ENCODE assay signal across 1 cellular context in the genomic region with DNA sequence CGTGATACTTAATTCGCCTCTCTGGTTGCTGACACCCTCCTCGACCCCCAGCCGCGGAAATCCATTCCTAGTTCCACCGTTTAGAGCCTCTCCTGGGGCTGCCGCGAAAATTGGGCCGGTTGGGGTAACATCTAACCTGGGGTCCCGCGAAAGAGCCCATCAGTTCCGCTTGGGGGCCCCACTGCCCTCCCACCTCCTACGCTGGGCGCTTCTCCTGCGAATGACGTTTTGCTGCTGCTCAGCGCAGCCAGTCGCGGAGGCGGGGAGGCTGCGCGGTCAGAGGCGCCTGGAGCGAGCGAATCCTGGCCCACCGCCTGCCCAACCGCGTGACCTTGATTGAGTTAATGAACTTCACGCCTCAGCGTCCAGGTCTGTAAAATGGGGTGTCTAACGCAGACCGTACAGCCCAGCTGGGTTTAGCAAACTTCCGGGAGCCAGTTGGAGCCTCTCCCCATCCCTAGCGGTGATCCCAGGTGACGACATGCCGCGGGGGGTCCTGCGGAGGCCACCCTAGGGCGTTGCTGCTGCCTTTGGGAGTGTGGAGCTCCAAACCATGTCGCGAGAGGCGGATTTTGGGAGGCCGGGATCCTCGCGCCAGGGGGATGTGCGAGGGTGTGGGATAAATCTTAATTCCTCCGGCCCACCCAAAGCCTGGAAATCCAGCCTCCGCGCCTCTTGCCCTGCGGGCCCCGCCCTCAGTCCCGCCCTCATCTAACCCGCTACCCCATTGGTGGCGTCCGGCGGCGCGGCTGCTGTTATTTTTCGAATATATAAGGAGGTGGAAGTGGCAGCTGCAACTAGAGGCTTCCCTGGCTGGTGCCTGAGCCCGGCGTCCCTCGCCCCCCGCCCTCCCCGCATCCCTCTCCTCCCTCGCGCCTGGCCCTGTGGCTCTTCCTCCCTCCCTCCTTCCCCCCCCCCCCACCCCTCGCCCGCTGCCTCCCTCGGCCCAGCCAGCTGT.
TF ChIP-seq lines count a peak whose summit lies in the region.

A gene (plus strand): TSS at position 800 of the 958 bp plus-strand sequence. CDS start 222 bp downstream, outside the sequence.

TF ChIP-seq in GM12878, 131 proteins besides CTCF, POLR2A, EP300 and RAD21 (continued from another document and continues in another):
- TF ChIP-seq, protein P1, sequence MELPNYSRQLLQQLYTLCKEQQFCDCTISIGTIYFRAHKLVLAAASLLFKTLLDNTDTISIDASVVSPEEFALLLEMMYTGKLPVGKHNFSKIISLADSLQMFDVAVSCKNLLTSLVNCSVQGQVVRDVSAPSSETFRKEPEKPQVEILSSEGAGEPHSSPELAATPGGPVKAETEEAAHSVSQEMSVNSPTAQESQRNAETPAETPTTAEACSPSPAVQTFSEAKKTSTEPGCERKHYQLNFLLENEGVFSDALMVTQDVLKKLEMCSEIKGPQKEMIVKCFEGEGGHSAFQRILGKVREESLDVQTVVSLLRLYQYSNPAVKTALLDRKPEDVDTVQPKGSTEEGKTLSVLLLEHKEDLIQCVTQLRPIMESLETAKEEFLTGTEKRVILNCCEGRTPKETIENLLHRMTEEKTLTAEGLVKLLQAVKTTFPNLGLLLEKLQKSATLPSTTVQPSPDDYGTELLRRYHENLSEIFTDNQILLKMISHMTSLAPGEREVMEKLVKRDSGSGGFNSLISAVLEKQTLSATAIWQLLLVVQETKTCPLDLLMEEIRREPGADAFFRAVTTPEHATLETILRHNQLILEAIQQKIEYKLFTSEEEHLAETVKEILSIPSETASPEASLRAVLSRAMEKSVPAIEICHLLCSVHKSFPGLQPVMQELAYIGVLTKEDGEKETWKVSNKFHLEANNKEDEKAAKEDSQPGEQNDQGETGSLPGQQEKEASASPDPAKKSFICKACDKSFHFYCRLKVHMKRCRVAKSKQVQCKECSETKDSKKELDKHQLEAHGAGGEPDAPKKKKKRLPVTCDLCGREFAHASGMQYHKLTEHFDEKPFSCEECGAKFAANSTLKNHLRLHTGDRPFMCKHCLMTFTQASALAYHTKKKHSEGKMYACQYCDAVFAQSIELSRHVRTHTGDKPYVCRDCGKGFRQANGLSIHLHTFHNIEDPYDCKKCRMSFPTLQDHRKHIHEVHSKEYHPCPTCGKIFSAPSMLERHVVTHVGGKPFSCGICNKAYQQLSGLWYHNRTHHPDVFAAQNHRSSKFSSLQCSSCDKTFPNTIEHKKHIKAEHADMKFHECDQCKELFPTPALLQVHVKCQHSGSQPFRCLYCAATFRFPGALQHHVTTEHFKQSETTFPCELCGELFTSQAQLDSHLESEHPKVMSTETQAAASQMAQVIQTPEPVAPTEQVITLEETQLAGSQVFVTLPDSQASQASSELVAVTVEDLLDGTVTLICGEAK (IDR thresholded peaks at IDR 0.05; ENCODE audit: borderline replicate concordance) = no peak
- TF ChIP-seq, protein P2, sequence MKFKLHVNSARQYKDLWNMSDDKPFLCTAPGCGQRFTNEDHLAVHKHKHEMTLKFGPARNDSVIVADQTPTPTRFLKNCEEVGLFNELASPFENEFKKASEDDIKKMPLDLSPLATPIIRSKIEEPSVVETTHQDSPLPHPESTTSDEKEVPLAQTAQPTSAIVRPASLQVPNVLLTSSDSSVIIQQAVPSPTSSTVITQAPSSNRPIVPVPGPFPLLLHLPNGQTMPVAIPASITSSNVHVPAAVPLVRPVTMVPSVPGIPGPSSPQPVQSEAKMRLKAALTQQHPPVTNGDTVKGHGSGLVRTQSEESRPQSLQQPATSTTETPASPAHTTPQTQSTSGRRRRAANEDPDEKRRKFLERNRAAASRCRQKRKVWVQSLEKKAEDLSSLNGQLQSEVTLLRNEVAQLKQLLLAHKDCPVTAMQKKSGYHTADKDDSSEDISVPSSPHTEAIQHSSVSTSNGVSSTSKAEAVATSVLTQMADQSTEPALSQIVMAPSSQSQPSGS (IDR thresholded peaks at IDR 0.05; ENCODE audit: low read length) = no peak
- no peak for TF ChIP-seq CHD4 (IDR thresholded peaks at IDR 0.05)
- TF ChIP-seq ESRRA (IDR thresholded peaks at IDR 0.05; ENCODE audit: low read length) = peak; percentile 99
- TF ChIP-seq, protein P3, sequence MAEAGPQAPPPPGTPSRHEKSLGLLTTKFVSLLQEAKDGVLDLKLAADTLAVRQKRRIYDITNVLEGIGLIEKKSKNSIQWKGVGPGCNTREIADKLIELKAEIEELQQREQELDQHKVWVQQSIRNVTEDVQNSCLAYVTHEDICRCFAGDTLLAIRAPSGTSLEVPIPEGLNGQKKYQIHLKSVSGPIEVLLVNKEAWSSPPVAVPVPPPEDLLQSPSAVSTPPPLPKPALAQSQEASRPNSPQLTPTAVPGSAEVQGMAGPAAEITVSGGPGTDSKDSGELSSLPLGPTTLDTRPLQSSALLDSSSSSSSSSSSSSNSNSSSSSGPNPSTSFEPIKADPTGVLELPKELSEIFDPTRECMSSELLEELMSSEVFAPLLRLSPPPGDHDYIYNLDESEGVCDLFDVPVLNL (IDR thresholded peaks at IDR 0.05; ENCODE audit: low read depth, low read length) = peak; percentile 95
- TF ChIP-seq SPI1 (IDR thresholded peaks at IDR 0.05; ENCODE audit: borderline replicate concordance, insufficient read depth, low read depth, low read length) = 0 out of 2 replicates have a peak, but pooled peaks have one; percentile 17
- peak in 1 of 2 experiments; percentile 86; a peak in 2 of 3 replicates for TF ChIP-seq EGR1 (IDR thresholded peaks at IDR 0.05; ENCODE audit: borderline replicate concordance in 1 of 2, low read depth in 2 of 2, low read length in 2 of 2)
- TF ChIP-seq ZSCAN29 (IDR thresholded peaks at IDR 0.05) = no peak
- peak; percentile 62 for TF ChIP-seq RUNX3 (IDR thresholded peaks at IDR 0.05; ENCODE audit: low read length)
- 0 out of 2 replicates have a peak, but pooled peaks have one; percentile 7 for TF ChIP-seq HCFC1 (IDR thresholded peaks at IDR 0.05; ENCODE audit: low read length)
- TF ChIP-seq CREM (IDR thresholded peaks at IDR 0.05; ENCODE audit: low read depth) = peak; percentile 10; the same call in 1 of the 2 replicates
- 0 out of 2 replicates have a peak, but pooled peaks have one; percentile 42 for TF ChIP-seq CHD2 (IDR thresholded peaks at IDR 0.05; ENCODE audit: borderline replicate concordance, low read depth, low read length)
- TF ChIP-seq, protein P4, sequence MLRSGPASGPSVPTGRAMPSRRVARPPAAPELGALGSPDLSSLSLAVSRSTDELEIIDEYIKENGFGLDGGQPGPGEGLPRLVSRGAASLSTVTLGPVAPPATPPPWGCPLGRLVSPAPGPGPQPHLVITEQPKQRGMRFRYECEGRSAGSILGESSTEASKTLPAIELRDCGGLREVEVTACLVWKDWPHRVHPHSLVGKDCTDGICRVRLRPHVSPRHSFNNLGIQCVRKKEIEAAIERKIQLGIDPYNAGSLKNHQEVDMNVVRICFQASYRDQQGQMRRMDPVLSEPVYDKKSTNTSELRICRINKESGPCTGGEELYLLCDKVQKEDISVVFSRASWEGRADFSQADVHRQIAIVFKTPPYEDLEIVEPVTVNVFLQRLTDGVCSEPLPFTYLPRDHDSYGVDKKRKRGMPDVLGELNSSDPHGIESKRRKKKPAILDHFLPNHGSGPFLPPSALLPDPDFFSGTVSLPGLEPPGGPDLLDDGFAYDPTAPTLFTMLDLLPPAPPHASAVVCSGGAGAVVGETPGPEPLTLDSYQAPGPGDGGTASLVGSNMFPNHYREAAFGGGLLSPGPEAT (IDR thresholded peaks at IDR 0.05; ENCODE audit: low read depth) = peak; percentile 84
- TF ChIP-seq GATAD2B (conservative IDR thresholded peaks at IDR 0.05; ENCODE audit: low read depth) = peak; percentile 78; the same call in 1 of the 2 replicates
- TF ChIP-seq NR2C1 (IDR thresholded peaks at IDR 0.05) = no peak
- peak; percentile 89 for TF ChIP-seq FOXM1 (IDR thresholded peaks at IDR 0.05; ENCODE audit: low read depth, low read length)
- TF ChIP-seq KLF5 (IDR thresholded peaks at IDR 0.05; ENCODE audit: partially characterized antibody) = peak; percentile 73
- no peak for TF ChIP-seq STAT3 (IDR thresholded peaks at IDR 0.05; ENCODE audit: low read depth, low read length)
- TF ChIP-seq KDM1A (IDR thresholded peaks at IDR 0.05; ENCODE audit: borderline replicate concordance) = no peak
- no peak for TF ChIP-seq CHD1 (IDR thresholded peaks at IDR 0.05; ENCODE audit: low read depth, low read length)
- TF ChIP-seq, protein P5, sequence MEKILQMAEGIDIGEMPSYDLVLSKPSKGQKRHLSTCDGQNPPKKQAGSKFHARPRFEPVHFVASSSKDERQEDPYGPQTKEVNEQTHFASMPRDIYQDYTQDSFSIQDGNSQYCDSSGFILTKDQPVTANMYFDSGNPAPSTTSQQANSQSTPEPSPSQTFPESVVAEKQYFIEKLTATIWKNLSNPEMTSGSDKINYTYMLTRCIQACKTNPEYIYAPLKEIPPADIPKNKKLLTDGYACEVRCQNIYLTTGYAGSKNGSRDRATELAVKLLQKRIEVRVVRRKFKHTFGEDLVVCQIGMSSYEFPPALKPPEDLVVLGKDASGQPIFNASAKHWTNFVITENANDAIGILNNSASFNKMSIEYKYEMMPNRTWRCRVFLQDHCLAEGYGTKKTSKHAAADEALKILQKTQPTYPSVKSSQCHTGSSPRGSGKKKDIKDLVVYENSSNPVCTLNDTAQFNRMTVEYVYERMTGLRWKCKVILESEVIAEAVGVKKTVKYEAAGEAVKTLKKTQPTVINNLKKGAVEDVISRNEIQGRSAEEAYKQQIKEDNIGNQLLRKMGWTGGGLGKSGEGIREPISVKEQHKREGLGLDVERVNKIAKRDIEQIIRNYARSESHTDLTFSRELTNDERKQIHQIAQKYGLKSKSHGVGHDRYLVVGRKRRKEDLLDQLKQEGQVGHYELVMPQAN (conservative IDR thresholded peaks at IDR 0.05) = peak; percentile 74
- TF ChIP-seq FOS (IDR thresholded peaks at IDR 0.05; ENCODE audit: borderline replicate concordance, extremely low read depth, insufficient read length) = no peak
- no peak for TF ChIP-seq MEF2A (IDR thresholded peaks at IDR 0.05; ENCODE audit: insufficient read depth, low read depth, low read length)
- TF ChIP-seq JUND (IDR thresholded peaks at IDR 0.05; ENCODE audit: low read depth, low read length) = no peak
- TF ChIP-seq, protein P6, sequence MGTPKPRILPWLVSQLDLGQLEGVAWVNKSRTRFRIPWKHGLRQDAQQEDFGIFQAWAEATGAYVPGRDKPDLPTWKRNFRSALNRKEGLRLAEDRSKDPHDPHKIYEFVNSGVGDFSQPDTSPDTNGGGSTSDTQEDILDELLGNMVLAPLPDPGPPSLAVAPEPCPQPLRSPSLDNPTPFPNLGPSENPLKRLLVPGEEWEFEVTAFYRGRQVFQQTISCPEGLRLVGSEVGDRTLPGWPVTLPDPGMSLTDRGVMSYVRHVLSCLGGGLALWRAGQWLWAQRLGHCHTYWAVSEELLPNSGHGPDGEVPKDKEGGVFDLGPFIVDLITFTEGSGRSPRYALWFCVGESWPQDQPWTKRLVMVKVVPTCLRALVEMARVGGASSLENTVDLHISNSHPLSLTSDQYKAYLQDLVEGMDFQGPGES (IDR thresholded peaks at IDR 0.05) = no peak
- TF ChIP-seq SMARCA5 (IDR thresholded peaks at IDR 0.05) = peak; percentile 99
- TF ChIP-seq RBBP5 (conservative IDR thresholded peaks at IDR 0.05) = no peak
- TF ChIP-seq, protein P7, sequence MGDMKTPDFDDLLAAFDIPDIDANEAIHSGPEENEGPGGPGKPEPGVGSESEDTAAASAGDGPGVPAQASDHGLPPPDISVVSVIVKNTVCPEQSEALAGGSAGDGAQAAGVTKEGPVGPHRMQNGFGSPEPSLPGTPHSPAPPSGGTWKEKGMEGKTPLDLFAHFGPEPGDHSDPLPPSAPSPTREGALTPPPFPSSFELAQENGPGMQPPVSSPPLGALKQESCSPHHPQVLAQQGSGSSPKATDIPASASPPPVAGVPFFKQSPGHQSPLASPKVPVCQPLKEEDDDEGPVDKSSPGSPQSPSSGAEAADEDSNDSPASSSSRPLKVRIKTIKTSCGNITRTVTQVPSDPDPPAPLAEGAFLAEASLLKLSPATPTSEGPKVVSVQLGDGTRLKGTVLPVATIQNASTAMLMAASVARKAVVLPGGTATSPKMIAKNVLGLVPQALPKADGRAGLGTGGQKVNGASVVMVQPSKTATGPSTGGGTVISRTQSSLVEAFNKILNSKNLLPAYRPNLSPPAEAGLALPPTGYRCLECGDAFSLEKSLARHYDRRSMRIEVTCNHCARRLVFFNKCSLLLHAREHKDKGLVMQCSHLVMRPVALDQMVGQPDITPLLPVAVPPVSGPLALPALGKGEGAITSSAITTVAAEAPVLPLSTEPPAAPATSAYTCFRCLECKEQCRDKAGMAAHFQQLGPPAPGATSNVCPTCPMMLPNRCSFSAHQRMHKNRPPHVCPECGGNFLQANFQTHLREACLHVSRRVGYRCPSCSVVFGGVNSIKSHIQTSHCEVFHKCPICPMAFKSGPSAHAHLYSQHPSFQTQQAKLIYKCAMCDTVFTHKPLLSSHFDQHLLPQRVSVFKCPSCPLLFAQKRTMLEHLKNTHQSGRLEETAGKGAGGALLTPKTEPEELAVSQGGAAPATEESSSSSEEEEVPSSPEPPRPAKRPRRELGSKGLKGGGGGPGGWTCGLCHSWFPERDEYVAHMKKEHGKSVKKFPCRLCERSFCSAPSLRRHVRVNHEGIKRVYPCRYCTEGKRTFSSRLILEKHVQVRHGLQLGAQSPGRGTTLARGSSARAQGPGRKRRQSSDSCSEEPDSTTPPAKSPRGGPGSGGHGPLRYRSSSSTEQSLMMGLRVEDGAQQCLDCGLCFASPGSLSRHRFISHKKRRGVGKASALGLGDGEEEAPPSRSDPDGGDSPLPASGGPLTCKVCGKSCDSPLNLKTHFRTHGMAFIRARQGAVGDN (IDR thresholded peaks at IDR 0.05) = peak; percentile 76
- TF ChIP-seq PAX5 (IDR thresholded peaks at IDR 0.05; ENCODE audit: borderline replicate concordance, low read depth, low read length) = peak; percentile 83; the same call in 1 of the 2 replicates
- peak; percentile 29; the same call in 1 of the 2 replicates for TF ChIP-seq RFX5 (IDR thresholded peaks at IDR 0.05; ENCODE audit: low read depth, low read length)
- TF ChIP-seq YY1 (IDR thresholded peaks at IDR 0.05; ENCODE audit: low read depth, low read length) = 0 out of 2 replicates have a peak, but pooled peaks have one; percentile 42
- peak; percentile 96 for TF ChIP-seq ZNF24 (IDR thresholded peaks at IDR 0.05)
- TF ChIP-seq, protein P8, sequence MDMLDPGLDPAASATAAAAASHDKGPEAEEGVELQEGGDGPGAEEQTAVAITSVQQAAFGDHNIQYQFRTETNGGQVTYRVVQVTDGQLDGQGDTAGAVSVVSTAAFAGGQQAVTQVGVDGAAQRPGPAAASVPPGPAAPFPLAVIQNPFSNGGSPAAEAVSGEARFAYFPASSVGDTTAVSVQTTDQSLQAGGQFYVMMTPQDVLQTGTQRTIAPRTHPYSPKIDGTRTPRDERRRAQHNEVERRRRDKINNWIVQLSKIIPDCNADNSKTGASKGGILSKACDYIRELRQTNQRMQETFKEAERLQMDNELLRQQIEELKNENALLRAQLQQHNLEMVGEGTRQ (IDR thresholded peaks at IDR 0.05; ENCODE audit: borderline replicate concordance, low read depth, low read length) = no peak
- peak; percentile 72; the same call in 1 of the 2 replicates for TF ChIP-seq LARP7 (IDR thresholded peaks at IDR 0.05)
- no peak for TF ChIP-seq ZBED1 (IDR thresholded peaks at IDR 0.05; ENCODE audit: borderline replicate concordance)
